Comparison of ENCODE assay signal across 11 cellular contexts in genomic region chr14:55062517-55063351, GRCh38. TPM values are rescaled to one million over a fixed set of nuclear protein-coding genes. Genes with fewer than 3 reads are reported as not detected.
DNase-seq lines count a peak whose midpoint lies in the region; ATAC-seq, FAIRE-seq and TF ChIP-seq lines count a peak whose summit lies in the region.
"Had no signal": no experiment of that assay in that cellular context is flagged by ENCODE, and none has a peak within 500 bp of the region (broad histone marks: within the 10 kb centered on the region; RNA-seq: fewer than 3 reads in every experiment).

No MANE protein-coding gene starts in this region.

- H3K27me3 ChIP-seq in left ventricle myocardium inferior (ENCODE audit: low read depth), result no peaks in the 10 kb centered on the region
- H3K27me3 ChIP-seq: esophagus squamous epithelium, testis had no signal

- H3K9me3 Mint-ChIP-seq in stimulated activated naive B cell treated with anti-CD40 and anti-IgM and Interleukin-4, amounts not matched to agents 10 μg/mL and 1 μg/mL and 100 μg/mL, for 72 hours, result no peaks in the 10 kb centered on the region

- H3K4me3 Mint-ChIP-seq in stimulated activated naive B cell treated with anti-CD40 and anti-IgM and Interleukin-4, amounts not matched to agents 10 μg/mL and 1 μg/mL and 100 μg/mL, for 72 hours, result no peak overlapping the region

- H3K4me1 ChIP-seq in left ventricle myocardium inferior (peaks cover 71% of the 10 kb centered on the region), kidney (ENCODE audit: control insufficient read depth in 1 of 2, insufficient read depth in 1 of 2, low read depth in 1 of 2, low read length in 2 of 2) (peaks cover 0 to 3% of the 10 kb centered on the region in 2 donors)

- TF ChIP-seq CTCF in RWPE1 (conservative IDR thresholded peaks at IDR 0.05; ENCODE audit: low read depth) (no peak), left ventricle myocardium inferior (IDR thresholded peaks at IDR 0.05; ENCODE audit: borderline replicate concordance) (no peak), kidney (IDR thresholded peaks at IDR 0.05; ENCODE audit: borderline replicate concordance, extremely low read depth, insufficient read depth) (no peak)

- H3K27me3 Mint-ChIP-seq in stimulated activated naive B cell treated with anti-CD40 and anti-IgM and Interleukin-4, amounts not matched to agents 10 μg/mL and 1 μg/mL and 100 μg/mL, for 72 hours, result no peaks in the 10 kb centered on the region

- intact Hi-C loops in left ventricle myocardium inferior (cut with micrococcal nuclease), result no loop called here
- intact Hi-C loops in kidney (cut with DNase I), result no loop called here

- peaks cover 52 to 61% of the 10 kb centered on the region in 2 donors for H3K36me3 Mint-ChIP-seq in stimulated activated naive B cell treated with anti-CD40 and anti-IgM and Interleukin-4, amounts not matched to agents 10 μg/mL and 1 μg/mL and 100 μg/mL, for 72 hours

- no peak for FAIRE-seq in kidney (lab: Jason Lieb, UNC)

- H3K27ac ChIP-seq in RWPE1 (peak overlapping the region; percentile 46), left ventricle myocardium inferior (replicated peaks) (peak overlapping the region; percentile 59), kidney (ENCODE audit: low read depth in 2 of 2, low read length in 2 of 2) (no peak overlapping the region)

- ATAC-seq in stimulated activated naive B cell treated with anti-CD40 and anti-IgM and Interleukin-4, amounts not matched to agents 10 μg/mL and 1 μg/mL and 100 μg/mL, for 72 hours (replicated peaks), result no peak

- peaks cover 50% of the 10 kb centered on the region for H3K36me3 ChIP-seq in left ventricle myocardium inferior
- peaks cover 19 to 21% of the 10 kb centered on the region in 2 donors for H3K36me3 ChIP-seq in kidney (ENCODE audit: control insufficient read depth in 1 of 2, insufficient read depth in 2 of 2, low read length in 2 of 2)

- peaks cover 21 to 64% of the 10 kb centered on the region in 2 donors for H3K4me1 Mint-ChIP-seq in stimulated activated naive B cell treated with anti-CD40 and anti-IgM and Interleukin-4, amounts not matched to agents 10 μg/mL and 1 μg/mL and 100 μg/mL, for 72 hours

- peak; percentile 72 for DNase-seq in NCI-H1092 (lab: John Stamatoyannopoulos, UW)
- no peak for DNase-seq in RWPE1 (ENCODE audit: low spot score)
- DNase-seq in left ventricle myocardium inferior, result peak; percentile 68
- DNase-seq in stimulated activated naive B cell treated with anti-CD40 and anti-IgM and Interleukin-4, amounts not matched to agents 10 μg/mL and 1 μg/mL and 100 μg/mL, for 72 hours, result no peak
- DNase-seq in iPS-NIHi11 (ENCODE audit: low spot score), result no peak
- DNase-seq in DMS53 (lab: John Stamatoyannopoulos, UW), result no peak
- no peak for DNase-seq in kidney
- DNase-seq: activated naive CD4-positive, alpha-beta T cell treated with Interleukin-2 at 50 U/mL for 16 hours; esophagus squamous epithelium; NCI-H226; testis had no signal

- H3K27ac Mint-ChIP-seq in stimulated activated naive B cell treated with anti-CD40 and anti-IgM and Interleukin-4, amounts not matched to agents 10 μg/mL and 1 μg/mL and 100 μg/mL, for 72 hours, result peak overlapping the region; percentile 84

- no peak overlapping the region for H3K4me3 ChIP-seq in left ventricle myocardium inferior
- no peak overlapping the region for H3K4me3 ChIP-seq in kidney (ENCODE audit: low read length in 2 of 2)
- H3K4me3 ChIP-seq: esophagus squamous epithelium, testis had no signal

- POLR2A ChIA-PET in RWPE1 (lab: Yijun Ruan, JAX; ENCODE audit: low non-redundant PET), result no interaction called here

- CTCF ChIA-PET in RWPE1 (lab: Yijun Ruan, JAX), result interaction anchor here (0.5 kb wide), 1 partner anchor 225 kb away, joined by 3 read pairs; no protein-coding TSS in a partner anchor

- H3K9me3 ChIP-seq in left ventricle myocardium inferior (replicated peaks), result no peaks in the 10 kb centered on the region
- no peaks in the 10 kb centered on the region for H3K9me3 ChIP-seq in kidney (ENCODE audit: control insufficient read depth in 1 of 2, low read length in 2 of 2)
- H3K9me3 ChIP-seq: esophagus squamous epithelium, testis had no signal

- no peak overlapping the region for H3K9ac ChIP-seq in kidney (ENCODE audit: low read length in 2 of 2)

RNA-seq across cellular contexts. Expression of gene MAPK1IP1L, which starts 11.3 kb away (rescaled TPM):
- total RNA-seq in left ventricle myocardium inferior, result 68.2 TPM
- total RNA-seq in kidney, result 101 TPM
- polyA plus RNA-seq in kidney (ENCODE audit: insufficient read depth, low read depth, low replicate concordance), result 43.3 TPM

RNA-seq across cellular contexts. Expression of gene SOCS4, which starts 35.7 kb away (rescaled TPM):
- 18.1 TPM for total RNA-seq in left ventricle myocardium inferior
- 30.5 TPM for total RNA-seq in kidney
- polyA plus RNA-seq in kidney (ENCODE audit: insufficient read depth, low read depth, low replicate concordance), result 6.0 TPM

RNA-seq across cellular contexts. Expression of gene WDHD1, which starts 35.8 kb away (rescaled TPM):
- total RNA-seq in left ventricle myocardium inferior (1.3 TPM), kidney (3.3 TPM)
- 1.8 TPM for polyA plus RNA-seq in kidney (ENCODE audit: insufficient read depth, low read depth, low replicate concordance)

Comparison
In these comparisons a context has a peak if more than half of its experiments do, and no peak if none do; other contexts are left out.
1. DNase-seq: peak in NCI-H1092 (single experiment) and left ventricle myocardium inferior (single experiment); none in RWPE1 (single experiment), stimulated activated naive B cell treated with anti-CD40 and anti-IgM and Interleukin-4, amounts not matched to agents 10 μg/mL and 1 μg/mL and 100 μg/mL, for 72 hours (single experiment), iPS-NIHi11 (single experiment), DMS53 (single experiment) and kidney (single experiment).
2. H3K27ac ChIP-seq: peak in RWPE1 (single experiment) and left ventricle myocardium inferior (single experiment); none in kidney (0 of 2).